Comparison of ENCODE assay signal across 1 cellular context in the genomic region with DNA sequence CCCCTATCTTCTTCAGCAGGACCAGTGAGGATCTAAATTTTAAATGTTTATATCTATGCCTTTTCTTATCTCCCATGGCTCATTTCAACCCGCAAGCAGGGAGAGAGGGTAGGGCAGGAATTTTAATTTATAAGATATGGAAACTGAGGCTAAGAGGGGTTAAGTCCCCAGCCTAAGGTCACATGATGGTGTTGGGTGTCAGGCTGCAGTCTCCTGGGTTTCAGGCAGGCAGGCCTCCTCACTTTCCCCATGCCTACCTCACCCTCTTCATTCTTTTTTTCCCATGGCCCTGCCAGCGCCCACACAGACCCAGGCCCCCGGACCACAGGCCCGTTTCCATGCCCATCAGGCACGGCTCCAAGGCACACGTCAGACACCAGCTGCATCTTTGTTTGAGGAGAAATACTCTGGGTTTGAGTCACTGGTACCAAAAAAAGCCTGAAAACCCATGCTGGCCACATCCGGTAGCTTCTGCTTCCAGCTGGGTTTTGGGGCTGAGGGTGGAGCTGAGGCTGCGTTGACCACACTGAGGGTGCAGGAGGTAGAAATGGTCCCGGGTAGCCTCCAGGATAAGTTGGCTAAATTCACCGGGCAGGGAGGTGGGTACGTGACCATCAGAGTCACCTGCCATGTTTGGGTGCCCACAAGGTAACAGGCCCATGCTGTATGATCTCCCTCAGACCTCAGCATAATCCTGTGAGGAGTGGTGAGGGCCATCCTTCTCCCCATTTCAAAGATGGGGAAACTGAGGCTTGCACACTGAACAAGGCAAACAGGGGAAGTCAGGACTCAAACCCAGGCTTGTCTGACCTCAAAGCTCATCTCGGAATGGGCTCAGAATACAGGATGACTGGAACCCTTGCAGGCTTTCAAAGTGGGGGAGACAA.
TF ChIP-seq lines count a peak whose summit lies in the region.

No MANE protein-coding gene starts in this region.

TF ChIP-seq in WTC11, 78 proteins besides CTCF, POLR2A, EP300 and RAD21 (continued from another document):
- TF ChIP-seq, protein P1, sequence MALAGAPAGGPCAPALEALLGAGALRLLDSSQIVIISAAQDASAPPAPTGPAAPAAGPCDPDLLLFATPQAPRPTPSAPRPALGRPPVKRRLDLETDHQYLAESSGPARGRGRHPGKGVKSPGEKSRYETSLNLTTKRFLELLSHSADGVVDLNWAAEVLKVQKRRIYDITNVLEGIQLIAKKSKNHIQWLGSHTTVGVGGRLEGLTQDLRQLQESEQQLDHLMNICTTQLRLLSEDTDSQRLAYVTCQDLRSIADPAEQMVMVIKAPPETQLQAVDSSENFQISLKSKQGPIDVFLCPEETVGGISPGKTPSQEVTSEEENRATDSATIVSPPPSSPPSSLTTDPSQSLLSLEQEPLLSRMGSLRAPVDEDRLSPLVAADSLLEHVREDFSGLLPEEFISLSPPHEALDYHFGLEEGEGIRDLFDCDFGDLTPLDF (CRISPR knock-in tag; IDR thresholded peaks at IDR 0.05) = no peak
- TF ChIP-seq, protein P2, sequence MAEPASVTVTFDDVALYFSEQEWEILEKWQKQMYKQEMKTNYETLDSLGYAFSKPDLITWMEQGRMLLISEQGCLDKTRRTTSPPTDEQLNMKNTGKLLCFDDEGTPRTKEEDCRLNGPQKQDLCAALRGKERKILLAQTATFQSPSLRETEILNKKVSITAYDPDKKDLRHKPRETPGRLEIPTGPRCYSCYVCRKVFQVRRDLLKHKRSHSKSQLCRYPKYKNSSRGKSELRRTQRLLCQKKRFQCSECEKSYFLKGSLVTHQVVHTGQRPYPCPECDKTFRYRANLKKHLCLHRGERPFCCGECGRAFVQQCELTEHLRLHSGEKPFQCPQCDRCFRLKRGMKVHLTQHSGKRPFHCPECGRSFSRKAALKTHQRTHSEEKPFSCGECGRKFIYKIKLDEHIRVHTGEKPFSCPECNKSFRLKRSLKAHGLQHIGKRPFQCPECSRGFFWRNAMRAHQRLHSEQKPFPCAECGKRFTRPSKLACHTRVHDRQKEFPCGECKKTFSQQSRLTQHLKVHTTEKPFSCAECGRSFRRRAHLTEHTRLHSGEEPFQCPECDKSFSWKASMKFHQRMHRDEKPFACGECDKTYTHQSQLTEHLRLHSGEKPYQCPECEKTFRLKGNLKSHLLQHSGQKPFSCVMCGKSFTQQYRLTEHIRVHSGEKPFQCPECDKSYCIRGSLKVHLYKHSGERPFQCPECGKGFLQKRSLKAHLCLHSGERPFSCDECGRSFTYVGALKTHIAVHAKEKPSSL (CRISPR knock-in tag; conservative IDR thresholded peaks at IDR 0.05) = no peak
- TF ChIP-seq MLX (CRISPR knock-in tag; IDR thresholded peaks at IDR 0.05) (no peak), ZNF532 (CRISPR knock-in tag; IDR thresholded peaks at IDR 0.05; ENCODE audit: borderline replicate concordance) (no peak)
- TF ChIP-seq, protein P3, sequence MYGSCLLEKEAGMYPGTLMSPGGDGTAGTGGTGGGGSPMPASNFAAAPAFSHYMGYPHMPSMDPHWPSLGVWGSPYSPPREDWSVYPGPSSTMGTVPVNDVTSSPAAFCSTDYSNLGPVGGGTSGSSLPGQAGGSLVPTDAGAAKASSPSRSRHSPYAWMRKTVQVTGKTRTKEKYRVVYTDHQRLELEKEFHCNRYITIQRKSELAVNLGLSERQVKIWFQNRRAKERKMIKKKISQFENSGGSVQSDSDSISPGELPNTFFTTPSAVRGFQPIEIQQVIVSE (CRISPR knock-in tag; IDR thresholded peaks at IDR 0.05; ENCODE audit: borderline replicate concordance) = no peak
